In genomic region chr20:19676202-19676601, GRCh38 we compare ENCODE assay signal across 32 cellular contexts.
"Had no signal": no experiment of that assay in that cellular context is flagged by ENCODE, and none has a peak within 500 bp of the region (broad histone marks: within the 10 kb centered on the region; RNA-seq: fewer than 3 reads in every experiment).

No MANE protein-coding gene starts in this region.

- H3K27me3 ChIP-seq: adrenal gland, ascending aorta, body of pancreas, brain microvascular endothelial cell, breast epithelium, cardiac muscle cell had no signal

- H3K4me1 ChIP-seq: adrenal gland, ascending aorta, body of pancreas, breast epithelium had no signal

- H3K27ac ChIP-seq: adrenal gland, ascending aorta, body of pancreas, brain microvascular endothelial cell, breast epithelium, cardiac muscle cell had no signal

- FAIRE-seq: astrocyte, bronchial epithelial cell had no signal

- H3K9me3 ChIP-seq: adrenal gland, ascending aorta, body of pancreas, breast epithelium had no signal

- H3K36me3 ChIP-seq: adrenal gland, ascending aorta, brain microvascular endothelial cell, breast epithelium, cardiac muscle cell had no signal

- H3K4me3 ChIP-seq: adrenal gland, ascending aorta, body of pancreas, breast epithelium, cardiac muscle cell had no signal

- ATAC-seq: activated naive CD4-positive, alpha-beta T cell treated with anti-CD3 and anti-CD28 coated beads, Interleukin-2, amount 50 U/mL, for 72 hours; activated naive CD8-positive, alpha-beta T cell treated with anti-CD3 and anti-CD28 coated beads, Interleukin-2, amount 50 U/mL, for 24 hours; activated T-cell treated with anti-CD3 and anti-CD28 coated beads, Interleukin-2, amount 50 U/mL, for 4 hours; activated T-cell treated with anti-CD3 and anti-CD28 coated beads, Interleukin-2, amount 50 U/mL, for 72 hours; activated T-helper 17 cell treated with anti-CD3 and anti-CD28 coated beads, Interleukin-2, amount 50 U/mL, for 72 hours; body of pancreas had no signal

- DNase-seq: activated effector memory CD4-positive, alpha-beta T cell treated with anti-CD3 and anti-CD28 coated beads, Interleukin-2, amount 50 U/mL, for 16 hours; activated effector memory CD4-positive, alpha-beta T cell treated with Interleukin-2 at 50 U/mL for 16 hours; activated gamma-delta T cell; activated gamma-delta T cell treated with Interleukin-2 at 50 U/mL for 16 hours; activated naive CD4-positive, alpha-beta T cell; activated naive CD4-positive, alpha-beta T cell treated with anti-CD3 and anti-CD28 coated beads for 36 hours; activated naive CD4-positive, alpha-beta T cell treated with anti-CD3 and anti-CD28 coated beads, Interleukin-2, amount 10 ng/mL, durations not matched to agents 7 days and 5 days; activated naive CD4-positive, alpha-beta T cell treated with anti-CD3 and anti-CD28 coated beads, Interleukin-2, amount 50 U/mL, for 16 hours; activated naive CD4-positive, alpha-beta T cell treated with Interleukin-2 at 50 U/mL for 16 hours; activated naive CD8-positive, alpha-beta T cell treated with anti-CD3 and anti-CD28 coated beads for 36 hours; activated naive CD8-positive, alpha-beta T cell treated with anti-CD3 and anti-CD28 coated beads, Interleukin-2, amount 10 ng/mL, durations not matched to agents 7 days and 5 days; activated naive CD8-positive, alpha-beta T cell treated with anti-CD3 and anti-CD28 coated beads, Interleukin-2, amount 50 U/mL, for 24 hours; activated T-cell treated with anti-CD3 and anti-CD28 coated beads, Interleukin-2, amount 50 U/mL, for 24 hours; activated T-cell treated with anti-CD3 and anti-CD28 coated beads, Interleukin-2, amount 50 U/mL, for 4 hours; activated T-cell treated with anti-CD3 and anti-CD28 coated beads, Interleukin-2, amount 50 U/mL, for 48 hours; activated T-cell treated with anti-CD3 and anti-CD28 coated beads, Interleukin-2, amount 50 U/mL, for 72 hours; adrenal gland; amniotic stem cell; amygdala; aorta; body of pancreas; brain microvascular endothelial cell; caudate nucleus; central memory CD4-positive, alpha-beta T cell; cerebellar nuclear complex had no signal
